ENCODE assay signal across 16 cellular contexts in the genomic region with DNA sequence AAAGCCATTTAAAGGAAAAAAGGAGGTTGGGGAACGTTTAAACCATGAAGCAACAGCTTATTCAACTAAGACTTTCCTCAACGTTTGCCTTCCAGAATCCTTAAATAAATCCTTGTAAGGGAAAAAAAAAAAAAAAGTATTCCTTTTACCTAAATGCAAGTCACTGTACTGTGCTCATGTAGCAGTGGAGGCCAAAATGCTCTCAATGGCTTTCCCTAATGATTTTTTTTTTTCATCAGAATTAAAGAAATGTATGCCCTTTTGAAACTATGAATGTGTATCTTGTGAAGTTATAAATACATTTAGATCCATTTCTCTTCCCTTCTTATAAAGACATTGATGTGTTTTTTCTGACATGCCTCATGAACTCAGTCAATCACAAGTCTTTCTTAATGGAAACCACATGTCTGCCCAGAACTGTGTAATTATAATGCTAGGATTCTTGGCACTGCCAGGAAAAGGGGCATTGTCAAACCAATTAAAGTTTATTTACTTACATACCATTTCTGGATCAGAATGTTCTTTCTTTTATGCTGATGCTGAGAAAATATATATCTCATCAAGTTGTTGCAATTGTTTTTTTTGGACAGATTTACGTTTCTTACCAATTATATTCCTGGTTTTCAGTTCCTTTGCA.
DNase-seq lines count a peak whose midpoint lies in the region; ATAC-seq and TF ChIP-seq lines count a peak whose summit lies in the region.
"Had no signal": no experiment of that assay in that cellular context is flagged by ENCODE, and none has a peak within 500 bp of the region (broad histone marks: within the 10 kb centered on the region; RNA-seq: fewer than 3 reads in every experiment).

No MANE protein-coding gene starts in this region.

- H3K27me3 Mint-ChIP-seq in activated CD8-positive, alpha-beta T cell treated with anti-CD3 and anti-CD28 coated beads for 36 hours, result no peaks in the 10 kb centered on the region

- 56 to 71% methylated on average over 3 of the region's 3 CpGs for WGBS in upper lobe of left lung, 2 donors

- H3K27me3 ChIP-seq in upper lobe of left lung (no peaks in the 10 kb centered on the region), BE2C (no peaks in the 10 kb centered on the region)
- H3K27me3 ChIP-seq: colonic mucosa had no signal

- H3K9me3 ChIP-seq in upper lobe of left lung (no peaks in the 10 kb centered on the region), BE2C (no peaks in the 10 kb centered on the region)
- H3K9me3 ChIP-seq: colonic mucosa had no signal

- H3K4me1 ChIP-seq in upper lobe of left lung, result peaks cover 0 to 10% (median 2%) of the 10 kb centered on the region in 4 donors
- H3K4me1 ChIP-seq in BE2C, result no peaks in the 10 kb centered on the region; the same call in 1 of the 2 replicates
- H3K4me1 ChIP-seq: colonic mucosa had no signal

- H3K27ac ChIP-seq in upper lobe of left lung, result no peak overlapping the region
- H3K27ac ChIP-seq: colonic mucosa had no signal

- no peaks in the 10 kb centered on the region for H3K36me3 ChIP-seq in upper lobe of left lung
- H3K36me3 ChIP-seq in BE2C, result no peaks in the 10 kb centered on the region
- H3K36me3 ChIP-seq: colonic mucosa had no signal

- DNase-seq in AG10803 (ENCODE audit: low read depth) (peak; percentile 59), LHCN-M2 (ENCODE audit: low read depth) (peak; percentile 65), brain pericyte (ENCODE audit: low read depth, low spot score) (peak; percentile 92), myocyte (ENCODE audit: low read depth) (peak; percentile 15), midbrain (lab: John Stamatoyannopoulos, UW) (no peak), upper lobe of left lung (no peak), BE2C (no peak)
- no peak for DNase-seq in activated CD8-positive, alpha-beta T cell treated with anti-CD3 and anti-CD28 coated beads for 36 hours
- DNase-seq: activated naive CD8-positive, alpha-beta T cell treated with anti-CD3 and anti-CD28 coated beads, Interleukin-2, amount 50 U/mL, for 24 hours; colonic mucosa; erythroblast; HCEC 1CT; NCI-H146; NCI-H526 treated with DMSO at 0.1 percent for 48 hours; stimulated activated naive CD8-positive, alpha-beta T cell treated with anti-CD3 and anti-CD28 coated beads, Interleukin-15, Interleukin-2, amounts not matched to agents 100 U/mL and 50 U/mL, for 24 hours had no signal

- CTCF ChIA-PET in activated CD8-positive, alpha-beta T cell treated with anti-CD3 and anti-CD28 coated beads for 36 hours (lab: Charles Lee), result no interaction called here

- H3K4me3 ChIP-seq in AG10803 (ENCODE audit: low read length), result no peak overlapping the region
- no peak overlapping the region for H3K4me3 ChIP-seq in upper lobe of left lung
- H3K4me3 ChIP-seq in BE2C (ENCODE audit: low read depth, low read length), result no peak overlapping the region
- H3K4me3 ChIP-seq: colonic mucosa, skin epidermis had no signal

- peak in 1 of 4 donors; percentile 21 for TF ChIP-seq EP300 in upper lobe of left lung (IDR thresholded peaks at IDR 0.05)

- no peak for TF ChIP-seq POLR2A in upper lobe of left lung (IDR thresholded peaks at IDR 0.05)

- ATAC-seq in activated CD8-positive, alpha-beta T cell treated with anti-CD3 and anti-CD28 coated beads for 36 hours, result no peak
- no peak for ATAC-seq in upper lobe of left lung (ENCODE audit: low FRiP score in 2 of 2)
- ATAC-seq: activated naive CD8-positive, alpha-beta T cell treated with anti-CD3 and anti-CD28 coated beads, Interleukin-2, amount 50 U/mL, for 24 hours; stimulated activated naive CD8-positive, alpha-beta T cell treated with anti-CD3 and anti-CD28 coated beads, Interleukin-15, Interleukin-2, amounts not matched to agents 100 U/mL and 50 U/mL, for 24 hours had no signal

- no peaks in the 10 kb centered on the region for H3K4me1 Mint-ChIP-seq in activated CD8-positive, alpha-beta T cell treated with anti-CD3 and anti-CD28 coated beads for 36 hours (ENCODE audit: low read depth)
- H3K4me1 Mint-ChIP-seq: activated naive CD8-positive, alpha-beta T cell treated with anti-CD3 and anti-CD28 coated beads, Interleukin-2, amount 50 U/mL, for 24 hours had no signal

- no peaks in the 10 kb centered on the region for H3K9me3 Mint-ChIP-seq in activated CD8-positive, alpha-beta T cell treated with anti-CD3 and anti-CD28 coated beads for 36 hours
- H3K9me3 Mint-ChIP-seq: activated naive CD8-positive, alpha-beta T cell treated with anti-CD3 and anti-CD28 coated beads, Interleukin-2, amount 50 U/mL, for 24 hours had no signal

- H3K4me3 Mint-ChIP-seq in activated CD8-positive, alpha-beta T cell treated with anti-CD3 and anti-CD28 coated beads for 36 hours, result no peak overlapping the region
- H3K4me3 Mint-ChIP-seq: activated naive CD8-positive, alpha-beta T cell treated with anti-CD3 and anti-CD28 coated beads, Interleukin-2, amount 50 U/mL, for 24 hours had no signal

- no peak overlapping the region for H3K27ac Mint-ChIP-seq in activated CD8-positive, alpha-beta T cell treated with anti-CD3 and anti-CD28 coated beads for 36 hours
- H3K27ac Mint-ChIP-seq: activated naive CD8-positive, alpha-beta T cell treated with anti-CD3 and anti-CD28 coated beads, Interleukin-2, amount 50 U/mL, for 24 hours had no signal

- intact Hi-C loops in activated CD8-positive, alpha-beta T cell treated with anti-CD3 and anti-CD28 coated beads for 36 hours (cut with micrococcal nuclease), result no loop called here

- H3K36me3 Mint-ChIP-seq in activated CD8-positive, alpha-beta T cell treated with anti-CD3 and anti-CD28 coated beads for 36 hours (ENCODE audit: low read depth), result no peaks in the 10 kb centered on the region

- no peak for TF ChIP-seq CTCF in AG10803 (conservative IDR thresholded peaks at IDR 0.05; ENCODE audit: low read length)
- no peak for TF ChIP-seq CTCF in activated CD8-positive, alpha-beta T cell treated with anti-CD3 and anti-CD28 coated beads for 36 hours (IDR thresholded peaks at IDR 0.05)
- no peak for TF ChIP-seq CTCF in upper lobe of left lung (IDR thresholded peaks at IDR 0.05)
- no peak for TF ChIP-seq CTCF in BE2C (IDR thresholded peaks at IDR 0.05; ENCODE audit: low read depth, low read length)

- POLR2A ChIA-PET in activated CD8-positive, alpha-beta T cell treated with anti-CD3 and anti-CD28 coated beads for 36 hours (lab: Charles Lee), result no interaction called here

Comparison
In these comparisons a context has a peak if more than half of its experiments do, and no peak if none do; other contexts are left out.
1. DNase-seq: peak in AG10803 (single experiment), LHCN-M2 (single experiment), brain pericyte (single experiment) and myocyte (single experiment); none in midbrain (single experiment), activated CD8-positive, alpha-beta T cell treated with anti-CD3 and anti-CD28 coated beads for 36 hours (single experiment), upper lobe of left lung (0 of 2) and BE2C (single experiment).